Comparison of ENCODE assay signal across 28 cellular contexts in the genomic region with DNA sequence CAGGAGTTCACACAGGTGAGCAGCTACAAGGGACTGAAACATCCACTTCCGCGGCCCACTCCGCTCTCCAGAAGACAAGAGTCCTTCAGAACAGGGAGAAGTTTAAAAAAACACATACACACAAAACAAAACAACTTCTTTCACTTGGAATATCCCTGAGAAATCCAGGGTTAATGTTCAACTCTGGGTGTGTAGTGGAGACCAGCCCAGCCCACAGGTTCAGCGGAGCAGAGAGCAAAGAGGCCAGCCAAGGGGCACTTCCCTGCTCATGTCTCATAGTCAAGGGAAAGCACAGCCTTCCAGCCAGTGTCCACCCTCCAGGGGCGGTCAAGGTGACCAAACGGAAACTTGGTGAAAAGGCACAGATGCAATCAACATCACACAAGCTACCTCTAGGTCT. TPM values are rescaled to one million over a fixed set of nuclear protein-coding genes. Genes with fewer than 3 reads are reported as not detected.
DNase-seq lines count a peak whose midpoint lies in the region; ATAC-seq, FAIRE-seq and TF ChIP-seq lines count a peak whose summit lies in the region.
"Had no signal": no experiment of that assay in that cellular context is flagged by ENCODE, and none has a peak within 500 bp of the region (broad histone marks: within the 10 kb centered on the region; RNA-seq: fewer than 3 reads in every experiment).

No MANE protein-coding gene starts in this region.

- peaks cover 0 to 21% (median 15%) of the 10 kb centered on the region in 5 donors for H3K27me3 Mint-ChIP-seq in naive thymus-derived CD8-positive, alpha-beta T cell

- no peaks in the 10 kb centered on the region for H3K9me3 ChIP-seq in kidney (ENCODE audit: control insufficient read depth in 1 of 2, low read length in 2 of 2)
- no peaks in the 10 kb centered on the region for H3K9me3 ChIP-seq in lung (ENCODE audit: control insufficient read depth in 2 of 2, insufficient read depth in 1 of 2, low read length in 1 of 2)
- no peaks in the 10 kb centered on the region for H3K9me3 ChIP-seq in stomach
- H3K9me3 ChIP-seq: ascending aorta, BLaER1, gastrocnemius medialis, neutrophil, prostate gland, tibial artery had no signal

- H3K4me3 ChIP-seq in kidney (ENCODE audit: low read length in 2 of 2), result peak overlapping the region in 1 of 2 donors; percentile 13
- no peak overlapping the region for H3K4me3 ChIP-seq in lung
- no peak overlapping the region for H3K4me3 ChIP-seq in stomach
- H3K4me3 ChIP-seq: ascending aorta, BLaER1, gastrocnemius medialis, prostate gland, tibial artery had no signal

- H3K4me1 ChIP-seq in kidney (ENCODE audit: control insufficient read depth in 1 of 2, insufficient read depth in 1 of 2, low read depth in 1 of 2, low read length in 2 of 2), result peaks cover 0 to 8% of the 10 kb centered on the region in 2 donors
- H3K4me1 ChIP-seq in lung (ENCODE audit: control insufficient read depth in 2 of 2, insufficient read depth in 2 of 2, low read length in 2 of 2), result no peaks in the 10 kb centered on the region
- no peaks in the 10 kb centered on the region for H3K4me1 ChIP-seq in stomach
- H3K4me1 ChIP-seq: ascending aorta, BLaER1, gastrocnemius medialis, prostate gland, tibial artery had no signal

- TF ChIP-seq POLR2A in stomach (IDR thresholded peaks at IDR 0.05), result no peak

- no peaks in the 10 kb centered on the region for H3K4me1 Mint-ChIP-seq in naive thymus-derived CD8-positive, alpha-beta T cell
- H3K4me1 Mint-ChIP-seq: activated naive CD8-positive, alpha-beta T cell treated with anti-CD3 and anti-CD28 coated beads for 36 hours had no signal

- FAIRE-seq in kidney (lab: Jason Lieb, UNC) (peak; percentile 80), urothelium cell line (lab: Jason Lieb, UNC) (no peak)

- no peak for TF ChIP-seq EP300 in stomach (IDR thresholded peaks at IDR 0.05)

- H3K36me3 Mint-ChIP-seq in naive thymus-derived CD8-positive, alpha-beta T cell, result no peaks in the 10 kb centered on the region
- H3K36me3 Mint-ChIP-seq: activated naive CD8-positive, alpha-beta T cell treated with anti-CD3 and anti-CD28 coated beads for 36 hours had no signal

- ATAC-seq in lung (ENCODE audit: insufficient read depth, low FRiP score), result peak; percentile 68
- ATAC-seq in naive thymus-derived CD8-positive, alpha-beta T cell, result no peak
- ATAC-seq in HG02763 (IDR thresholded peaks at IDR 0.05; ENCODE audit: unreplicated experiment), result no peak
- ATAC-seq: gastrocnemius medialis, PC-3 had no signal

- DNase-seq in HT-29 (ENCODE audit: low spot score), result peak; percentile 5
- peak; percentile 92 for DNase-seq in kidney
- DNase-seq in lung (ENCODE audit: low spot score), result peak; percentile 57
- DNase-seq in stomach, result peak; percentile 40
- no peak for DNase-seq in retina
- DNase-seq in urothelium cell line (ENCODE audit: low spot score), result no peak
- DNase-seq in naive thymus-derived CD8-positive, alpha-beta T cell, result no peak
- DNase-seq: activated CD8-positive, alpha-beta memory T cell treated with anti-CD3 and anti-CD28 coated beads for 24 hours; activated effector memory CD4-positive, alpha-beta T cell treated with anti-CD3 and anti-CD28 coated beads, Interleukin-2, amount 50 U/mL, for 16 hours; activated naive CD8-positive, alpha-beta T cell treated with anti-CD3 and anti-CD28 coated beads for 36 hours; DND-41; gastrocnemius medialis; HCEC 1CT; hippocampal formation; NCI-H1048; NCI-H187; NCI-H2171 treated with DMSO at 0.1 percent for 48 hours; NCI-H524 treated with DMSO at 0.1 percent for 48 hours; PC-3; Right ventricle myocardium superior; tibial artery had no signal

- TF ChIP-seq CTCF in kidney (IDR thresholded peaks at IDR 0.05; ENCODE audit: borderline replicate concordance, extremely low read depth, insufficient read depth) (no peak), lung (IDR thresholded peaks at IDR 0.05; ENCODE audit: control extremely low read depth, extremely low read depth) (no peak), stomach (IDR thresholded peaks at IDR 0.05) (no peak)

- peak overlapping the region in 1 of 2 donors; percentile 1 for H3K27ac ChIP-seq in kidney (ENCODE audit: low read depth in 2 of 2, low read length in 2 of 2)
- no peak overlapping the region for H3K27ac ChIP-seq in lung (ENCODE audit: low read depth in 1 of 2, low read length in 1 of 2)
- no peak overlapping the region for H3K27ac ChIP-seq in stomach
- H3K27ac ChIP-seq: ascending aorta, BLaER1, gastrocnemius medialis, neutrophil, prostate gland, tibial artery had no signal

- WGBS in lung, 2 donors, result 60 to 85% methylated on average over 6 of the region's 6 CpGs
- WGBS in stomach, 5 donors, result 31 to 65% (median 47%) methylated on average over 6 of the region's 6 CpGs

- H3K36me3 ChIP-seq in kidney (ENCODE audit: control insufficient read depth in 1 of 2, insufficient read depth in 2 of 2, low read length in 2 of 2), result no peaks in the 10 kb centered on the region
- no peaks in the 10 kb centered on the region for H3K36me3 ChIP-seq in lung (ENCODE audit: control insufficient read depth in 2 of 2, insufficient read depth in 2 of 2, low read length in 2 of 2)
- no peaks in the 10 kb centered on the region for H3K36me3 ChIP-seq in stomach
- H3K36me3 ChIP-seq: ascending aorta, BLaER1, gastrocnemius medialis, neutrophil, prostate gland, tibial artery had no signal

- POLR2A ChIA-PET in naive thymus-derived CD8-positive, alpha-beta T cell (lab: Charles Lee), result no interaction called here

- H3K4me3 Mint-ChIP-seq in naive thymus-derived CD8-positive, alpha-beta T cell, result no peak overlapping the region
- H3K4me3 Mint-ChIP-seq: activated naive CD8-positive, alpha-beta T cell treated with anti-CD3 and anti-CD28 coated beads for 36 hours; stimulated activated naive CD8-positive, alpha-beta T cell treated with anti-CD3 and anti-CD28 coated beads, Interleukin-15, Interleukin-2, amounts not matched to agents 100 ng/mL and 50 ng/mL, for 24 hours had no signal

- H3K27ac Mint-ChIP-seq in naive thymus-derived CD8-positive, alpha-beta T cell, result no peak overlapping the region
- H3K27ac Mint-ChIP-seq: activated naive CD8-positive, alpha-beta T cell treated with anti-CD3 and anti-CD28 coated beads for 36 hours; stimulated activated naive CD8-positive, alpha-beta T cell treated with anti-CD3 and anti-CD28 coated beads, Interleukin-15, Interleukin-2, amounts not matched to agents 100 ng/mL and 50 ng/mL, for 24 hours had no signal

- H3K27me3 ChIP-seq in lung (ENCODE audit: control insufficient read depth, insufficient read depth) (no peaks in the 10 kb centered on the region), stomach (peaks cover 0 to 5% (median 0%) of the 10 kb centered on the region in 3 donors)
- H3K27me3 ChIP-seq: ascending aorta, BLaER1, gastrocnemius medialis, neutrophil had no signal

- no peak overlapping the region for H3K9ac ChIP-seq in kidney (ENCODE audit: low read length in 2 of 2)
- H3K9ac ChIP-seq: BLaER1 had no signal

- intact Hi-C loops in kidney (cut with DNase I), result no loop called here
- intact Hi-C loops in stomach (cut with DNase I; ENCODE audit: low total_unique reads), result no loop called here

- peaks cover 0 to 8% (median 0%) of the 10 kb centered on the region in 9 donors for H3K9me3 Mint-ChIP-seq in naive thymus-derived CD8-positive, alpha-beta T cell
- H3K9me3 Mint-ChIP-seq: activated naive CD8-positive, alpha-beta T cell treated with anti-CD3 and anti-CD28 coated beads for 36 hours; stimulated activated naive CD8-positive, alpha-beta T cell treated with anti-CD3 and anti-CD28 coated beads, Interleukin-15, Interleukin-2, amounts not matched to agents 100 ng/mL and 50 ng/mL, for 24 hours had no signal

RNA-seq across cellular contexts. Expression of a gene that starts 41.6 kb away (rescaled TPM):
- total RNA-seq in HT-29 (2014; rRNA removed; shearing (Covaris generic)), result not detected in 2 replicates
- total RNA-seq in kidney (9.9 TPM), lung (10 to 100 TPM; 16.4 to 22.2 TPM), stomach (10 to 100 TPM in 3 of 5 donors, 1 to 10 TPM in 2; 4.1 to 44.2 (median 10.9) TPM)
- polyA plus RNA-seq in kidney (ENCODE audit: insufficient read depth, low read depth, low replicate concordance) (0.67 TPM), lung (1 to 10 TPM; 5.8 to 6.0 TPM), stomach (1 to 10 TPM; 1.2 to 4.5 (median 1.4) TPM)
- not detected for total RNA-seq in naive thymus-derived CD8-positive, alpha-beta T cell
- polyA plus RNA-seq in naive thymus-derived CD8-positive, alpha-beta T cell, result not detected
- total RNA-seq: activated naive CD8-positive, alpha-beta T cell treated with anti-CD3 and anti-CD28 coated beads for 36 hours; T-helper 2 cell treated with Interferon-gamma antibody and Interleukin-4, amounts not matched to agents 100 ng/mL and 5 ng/mL, for 36 hours had no signal

Comparison
In these comparisons a context has a peak if more than half of its experiments do, and no peak if none do; other contexts are left out.
1. DNase-seq: peak in HT-29 (single experiment), kidney (single experiment), lung (single experiment) and stomach (single experiment); none in retina (single experiment), urothelium cell line (single experiment) and naive thymus-derived CD8-positive, alpha-beta T cell (0 of 10).